In genomic region chr9:130124471-130124870, GRCh38 we compare ENCODE assay signal across 27 cellular contexts. TPM values are rescaled to one million over a fixed set of nuclear protein-coding genes. Genes with fewer than 3 reads are reported as not detected.
DNase-seq lines count a peak whose midpoint lies in the region; TF ChIP-seq lines count a peak whose summit lies in the region.
"Had no signal": no experiment of that assay in that cellular context is flagged by ENCODE, and none has a peak within 500 bp of the region (broad histone marks: within the 10 kb centered on the region; RNA-seq: fewer than 3 reads in every experiment).

No MANE protein-coding gene starts in this region.

- H4K20me1 ChIP-seq in OCI-LY1 (ENCODE audit: insufficient read depth, low read length), result no peaks in the 10 kb centered on the region

- H3K36me3 ChIP-seq in OCI-LY1 (ENCODE audit: insufficient read depth, low read length) (peaks cover 7% of the 10 kb centered on the region; the same call in 1 of the 2 replicates), spleen (peaks cover 0 to 98% (median 26%) of the 10 kb centered on the region in 6 donors)

- peak; percentile 66 for DNase-seq in NCI-H2171 treated with DMSO at 0.1 percent for 48 hours (lab: John Stamatoyannopoulos, UW)
- no peak for DNase-seq in NCI-H2171 (lab: John Stamatoyannopoulos, UW)
- DNase-seq in left kidney (ENCODE audit: low read depth, low spot score), result peak; percentile 61
- DNase-seq in spleen, result peak; percentile 39
- DNase-seq in kidney tubule cell (ENCODE audit: low spot score), result no peak
- DNase-seq in GM19240 (ENCODE audit: insufficient read length, low spot score), result no peak
- DNase-seq in activated T-helper 1 cell treated with anti-CD3 and anti-CD28 coated beads, Interleukin-12 subunit alpha, Interleukin-12 subunit beta, Interleukin-2, Interleukin-4 antibody, amounts not matched to agents 30 ng/mL and 10 ng/mL and 1 ng/mL, durations not matched to agents 14 hours and 24 hours and 36 hours (ENCODE audit: low spot score), result no peak
- DNase-seq: 8988T; ACHN; BE2C; CD8-positive, alpha-beta memory T cell; DMS 273 treated with DMSO at 0.1 percent for 48 hours; DND-41; Kasumi-1; MV-4-11; NCI-H1105; NCI-H1436 treated with DMSO at 0.1 percent for 48 hours; NCI-H187 treated with DMSO at 0.1 percent for 48 hours; NCI-H2227 treated with DMSO at 0.1 percent for 48 hours; NCI-H526 treated with DMSO at 0.1 percent for 48 hours; SHP77 had no signal

- H3K4me1 Mint-ChIP-seq in activated T-helper 1 cell treated with anti-CD3 and anti-CD28 coated beads, Interleukin-12 subunit alpha, Interleukin-12 subunit beta, Interleukin-2, Interleukin-4 antibody, amounts not matched to agents 30 ng/mL and 10 ng/mL and 1 ng/mL, durations not matched to agents 14 hours and 24 hours and 36 hours (ENCODE audit: low read depth), result peaks cover 30% of the 10 kb centered on the region

- H3K9me3 ChIP-seq in OCI-LY1 (ENCODE audit: low read length) (no peaks in the 10 kb centered on the region), spleen (no peaks in the 10 kb centered on the region)
- H3K9me3 ChIP-seq: BE2C, HAP-1 had no signal

- H3F3A ChIP-seq in OCI-LY1 (ENCODE audit: insufficient read depth, low read length), result no peaks in the 10 kb centered on the region

- H3K4me2 ChIP-seq in OCI-LY1 (ENCODE audit: low read length), result no peak overlapping the region

- H3K9me2 ChIP-seq in OCI-LY1 (ENCODE audit: low read depth, low read length), result no peaks in the 10 kb centered on the region

- 98 to 100% (median 99%) methylated on average over 4 of the region's 4 CpGs for WGBS in spleen, 5 donors

- H3K36me3 Mint-ChIP-seq in activated T-helper 1 cell treated with anti-CD3 and anti-CD28 coated beads, Interleukin-12 subunit alpha, Interleukin-12 subunit beta, Interleukin-2, Interleukin-4 antibody, amounts not matched to agents 30 ng/mL and 10 ng/mL and 1 ng/mL, durations not matched to agents 14 hours and 24 hours and 36 hours (ENCODE audit: low read depth), result peaks cover 25% of the 10 kb centered on the region

- peaks cover 47% of the 10 kb centered on the region for H3K4me1 ChIP-seq in OCI-LY1 (ENCODE audit: insufficient read depth, low read length, severe bottlenecking)
- H3K4me1 ChIP-seq in spleen, result peaks cover 5 to 39% (median 30%) of the 10 kb centered on the region in 6 donors
- H3K4me1 ChIP-seq: HAP-1 had no signal

- peak overlapping the region; percentile 84 for H3K27ac ChIP-seq in OCI-LY1 (ENCODE audit: low read depth, low read length, poor library complexity, severe bottlenecking)
- H3K27ac ChIP-seq in spleen, result no peak overlapping the region
- H3K27ac ChIP-seq: HL-60, RWPE1 had no signal

- no peak overlapping the region for H3K4me3 ChIP-seq in OCI-LY1 (ENCODE audit: low read depth, low read length, poor library complexity, severe bottlenecking)
- no peak overlapping the region for H3K4me3 ChIP-seq in spleen
- H3K4me3 ChIP-seq: HAP-1 had no signal

- no peak overlapping the region for H3K4me3 Mint-ChIP-seq in activated T-helper 1 cell treated with anti-CD3 and anti-CD28 coated beads, Interleukin-12 subunit alpha, Interleukin-12 subunit beta, Interleukin-2, Interleukin-4 antibody, amounts not matched to agents 30 ng/mL and 10 ng/mL and 1 ng/mL, durations not matched to agents 14 hours and 24 hours and 36 hours
- H3K4me3 Mint-ChIP-seq: CD14-positive monocyte; CD8-positive, alpha-beta memory T cell had no signal

- no peak overlapping the region for H2AFZ ChIP-seq in OCI-LY1 (ENCODE audit: low read length)

- intact Hi-C loops in spleen (cut with DNase I; ENCODE audit: low total_unique reads), result no loop called here
- intact Hi-C loops in activated T-helper 1 cell treated with anti-CD3 and anti-CD28 coated beads, Interleukin-12 subunit alpha, Interleukin-12 subunit beta, Interleukin-2, Interleukin-4 antibody, amounts not matched to agents 30 ng/mL and 10 ng/mL and 1 ng/mL, durations not matched to agents 14 hours and 24 hours and 36 hours (cut with micrococcal nuclease), result no loop called here

- H3K9ac ChIP-seq in OCI-LY1 (ENCODE audit: low read length), result no peak overlapping the region

- no peak for TF ChIP-seq POLR2A in spleen (IDR thresholded peaks at IDR 0.05)

- TF ChIP-seq CTCF in OCI-LY1 (IDR thresholded peaks at IDR 0.05; ENCODE audit: low read length) (no peak), spleen (IDR thresholded peaks at IDR 0.05 in 8 of 11, conservative IDR thresholded peaks at IDR 0.05 in 3 of 11) (no peak)

- no peak overlapping the region for H3K27ac Mint-ChIP-seq in activated T-helper 1 cell treated with anti-CD3 and anti-CD28 coated beads, Interleukin-12 subunit alpha, Interleukin-12 subunit beta, Interleukin-2, Interleukin-4 antibody, amounts not matched to agents 30 ng/mL and 10 ng/mL and 1 ng/mL, durations not matched to agents 14 hours and 24 hours and 36 hours

- no peaks in the 10 kb centered on the region for H3K79me2 ChIP-seq in OCI-LY1 (ENCODE audit: insufficient read depth, low read length)

- H3K27me3 ChIP-seq in OCI-LY1 (ENCODE audit: insufficient read depth, low read length), result no peaks in the 10 kb centered on the region
- no peaks in the 10 kb centered on the region for H3K27me3 ChIP-seq in spleen (replicated peaks in 1 of 7)
- H3K27me3 ChIP-seq: BE2C had no signal

- no peaks in the 10 kb centered on the region for H3K9me3 Mint-ChIP-seq in activated T-helper 1 cell treated with anti-CD3 and anti-CD28 coated beads, Interleukin-12 subunit alpha, Interleukin-12 subunit beta, Interleukin-2, Interleukin-4 antibody, amounts not matched to agents 30 ng/mL and 10 ng/mL and 1 ng/mL, durations not matched to agents 14 hours and 24 hours and 36 hours
- H3K9me3 Mint-ChIP-seq: CD14-positive monocyte; CD8-positive, alpha-beta memory T cell had no signal

- H3K27me3 Mint-ChIP-seq in activated T-helper 1 cell treated with anti-CD3 and anti-CD28 coated beads, Interleukin-12 subunit alpha, Interleukin-12 subunit beta, Interleukin-2, Interleukin-4 antibody, amounts not matched to agents 30 ng/mL and 10 ng/mL and 1 ng/mL, durations not matched to agents 14 hours and 24 hours and 36 hours (ENCODE audit: insufficient read depth), result no peaks in the 10 kb centered on the region

RNA-seq across cellular contexts. Expression of gene NCS1, which starts 47.7 kb away (rescaled TPM):
- 1 to 10 TPM in 4 of 7 donors, under 1 TPM in 3; 0.46 to 2.5 (median 1.2) TPM for total RNA-seq in spleen
- polyA plus RNA-seq in spleen, result 1 to 10 TPM in 2 of 3 donors, under 1 TPM in 1; 0.50 to 1.6 (median 1.3) TPM
- 3.9 and 4.2 TPM in 2 replicates for total RNA-seq in activated T-helper 1 cell treated with anti-CD3 and anti-CD28 coated beads, Interleukin-12 subunit alpha, Interleukin-12 subunit beta, Interleukin-2, Interleukin-4 antibody, amounts not matched to agents 30 ng/mL and 10 ng/mL and 1 ng/mL, durations not matched to agents 14 hours and 24 hours and 36 hours
- total RNA-seq: OCI-LY7 had no signal
- polyA plus RNA-seq: CD14-positive monocyte had no signal

Comparison
In these comparisons a context has a peak if more than half of its experiments do, and no peak if none do; other contexts are left out.
1. DNase-seq: peak in NCI-H2171 treated with DMSO at 0.1 percent for 48 hours (single experiment), left kidney (single experiment) and spleen (single experiment); none in NCI-H2171 (single experiment), kidney tubule cell (single experiment), GM19240 (single experiment) and activated T-helper 1 cell treated with anti-CD3 and anti-CD28 coated beads, Interleukin-12 subunit alpha, Interleukin-12 subunit beta, Interleukin-2, Interleukin-4 antibody, amounts not matched to agents 30 ng/mL and 10 ng/mL and 1 ng/mL, durations not matched to agents 14 hours and 24 hours and 36 hours (single experiment).